ENCODE assay signal across 8 cellular contexts in the genomic region with DNA sequence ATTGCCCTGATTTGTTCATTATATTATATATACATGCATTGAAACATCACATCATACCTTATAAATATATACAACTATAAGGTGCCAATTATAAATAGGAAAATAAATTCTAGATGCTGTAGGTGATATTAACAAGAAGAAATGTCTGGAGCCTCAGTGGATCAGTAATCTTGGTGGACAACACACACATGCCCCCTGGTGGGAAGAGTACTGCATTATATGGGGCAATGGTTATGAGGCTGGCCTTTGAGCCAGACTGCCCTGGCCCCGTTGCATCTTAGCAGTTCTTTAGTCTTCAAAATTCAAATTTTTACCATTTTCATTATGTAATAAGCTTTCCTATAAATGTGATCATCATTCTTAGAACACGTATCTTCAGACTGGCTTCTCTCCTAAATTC.
DNase-seq lines count a peak whose midpoint lies in the region; ATAC-seq and TF ChIP-seq lines count a peak whose summit lies in the region.

No MANE protein-coding gene starts in this region.

- no peaks in the 10 kb centered on the region for H3F3A ChIP-seq in PC-3 (ENCODE audit: low read length, unreplicated experiment)

- no peaks in the 10 kb centered on the region for H3K36me3 ChIP-seq in cardiac muscle cell
- no peaks in the 10 kb centered on the region for H3K36me3 ChIP-seq in PC-3 (ENCODE audit: low read depth, low read length)

- H3K27ac ChIP-seq in cardiac muscle cell (no peak overlapping the region), PC-3 (ENCODE audit: low read length) (no peak overlapping the region)

- no peaks in the 10 kb centered on the region for H3K27me3 ChIP-seq in cardiac muscle cell
- peaks cover 49% of the 10 kb centered on the region for H3K27me3 ChIP-seq in PC-3 (ENCODE audit: low read length)

- H3K9me3 ChIP-seq in cardiac muscle cell (ENCODE audit: low read depth) (no peaks in the 10 kb centered on the region), PC-3 (ENCODE audit: low read length) (no peaks in the 10 kb centered on the region)

- no peak overlapping the region for H2AFZ ChIP-seq in PC-3 (ENCODE audit: low read length)

- POLR2A ChIA-PET in PC-3 (lab: Charles Lee; ENCODE audit: unreplicated experiment), result no interaction called here

- no peaks in the 10 kb centered on the region for H4K20me1 ChIP-seq in PC-3 (ENCODE audit: low read length)

- intact Hi-C loops in left ventricle myocardium superior (cut with micrococcal nuclease), result no loop called here
- intact Hi-C loops in PC-3 (cut with micrococcal nuclease), result loop anchor here (1.0 kb wide), 2 partner anchors 59 to 215 kb away; no protein-coding TSS in a partner anchor

- BruUV-seq in PC-3 (replicated peaks; lab: Mats Ljungman, UMichigan), result no TSS peak

- no peak overlapping the region for H3K4me3 ChIP-seq in cardiac muscle cell
- H3K4me3 ChIP-seq in PC-3 (ENCODE audit: low read length), result no peak overlapping the region
- no peak overlapping the region for H3K4me3 ChIP-seq in fibroblast of the aortic adventitia (ENCODE audit: low read depth, low read length)

- no peaks in the 10 kb centered on the region for H3K9me2 ChIP-seq in PC-3 (replicated peaks; ENCODE audit: low read length)

- no peak overlapping the region for H3K4me2 ChIP-seq in PC-3 (ENCODE audit: low read length)

- no peak overlapping the region for H3K9ac ChIP-seq in PC-3 (ENCODE audit: low read length)

- H3K4me1 ChIP-seq in cardiac muscle cell (ENCODE audit: low read depth) (no peaks in the 10 kb centered on the region), PC-3 (ENCODE audit: insufficient read depth, low read length) (no peaks in the 10 kb centered on the region)

- TF ChIP-seq CTCF in cardiac muscle cell (IDR thresholded peaks at IDR 0.05; ENCODE audit: low read depth, low read length) (peak; percentile 22), PC-3 (conservative IDR thresholded peaks at IDR 0.05; ENCODE audit: low read depth, low read length) (peak; percentile 98), fibroblast of the aortic adventitia (IDR thresholded peaks at IDR 0.05; ENCODE audit: insufficient read depth, low read length) (peak; percentile 67)

- DNase-seq in cardiac muscle cell (ENCODE audit: low read depth in 1 of 2, low spot score in 1 of 2) (peak; percentile 30 to 61), left ventricle myocardium superior (no peak), PC-3 (peak; percentile 89), fibroblast of the aortic adventitia (ENCODE audit: low read depth) (peak; percentile 67), CD1c-positive myeloid dendritic cell (ENCODE audit: extremely low spot score) (no peak), T-helper 9 cell (no peak)
- DNase-seq in activated CD4-positive, alpha-beta T cell treated with anti-CD3 and anti-CD28 coated beads for 4 hours, result no peak

- ATAC-seq in left ventricle myocardium superior (no peak), HG02759 (IDR thresholded peaks at IDR 0.05; ENCODE audit: unreplicated experiment) (peak; percentile 66), PC-3 (peak; percentile 99)

- CTCF ChIA-PET in PC-3 (lab: Charles Lee), result interaction anchor here (0.8 kb wide), 1 partner anchor 59 kb away, joined by 3 read pairs; no protein-coding TSS in a partner anchor

- no peaks in the 10 kb centered on the region for H3K79me2 ChIP-seq in PC-3 (ENCODE audit: low read length)

Comparison
In these comparisons a context has a peak if more than half of its experiments do, and no peak if none do; other contexts are left out.
1. DNase-seq: peak in cardiac muscle cell (2 of 2), PC-3 (single experiment) and fibroblast of the aortic adventitia (single experiment); none in left ventricle myocardium superior (single experiment), CD1c-positive myeloid dendritic cell (single experiment), T-helper 9 cell (single experiment) and activated CD4-positive, alpha-beta T cell treated with anti-CD3 and anti-CD28 coated beads for 4 hours (0 of 2).
2. CTCF ChIP-seq: peak in every context shown above with its lines; median percentile 98 in PC-3; 67 in fibroblast of the aortic adventitia; 22 in cardiac muscle cell.